Comparison of ENCODE assay signal across 2 cellular contexts in the genomic region with DNA sequence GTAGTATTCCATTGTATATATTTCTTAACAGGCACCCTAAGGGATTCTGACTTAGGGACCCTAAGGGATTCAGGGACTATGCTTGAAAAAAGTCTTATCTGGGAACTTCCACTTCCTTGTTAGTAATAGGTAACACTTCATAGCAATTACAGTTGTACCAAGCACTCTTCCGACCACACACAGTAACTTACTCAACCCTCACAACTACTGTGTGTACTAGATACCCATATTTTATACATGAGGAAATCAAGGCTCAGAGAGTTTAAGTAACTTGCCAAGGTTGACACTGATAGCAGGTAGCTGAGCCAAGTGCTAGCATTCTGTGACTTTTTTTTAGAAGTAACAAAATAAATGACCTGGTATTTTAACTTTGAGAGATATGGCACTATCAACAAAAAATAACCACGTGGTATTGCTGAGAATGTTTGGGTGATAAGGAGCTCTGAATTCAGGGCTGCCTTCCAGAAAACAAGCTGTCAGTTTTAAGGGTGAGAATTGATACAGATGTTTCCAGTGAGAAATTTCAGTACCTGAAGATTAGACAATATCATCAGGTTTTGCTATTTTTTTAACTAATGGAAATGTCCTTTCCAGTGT.
"Had no signal": no experiment of that assay in that cellular context is flagged by ENCODE, and none has a peak within 500 bp of the region (broad histone marks: within the 10 kb centered on the region; RNA-seq: fewer than 3 reads in every experiment).

No MANE protein-coding gene starts in this region.

- H3K4me3 Mint-ChIP-seq: GM23338, H9 had no signal

- H2AFZ ChIP-seq: GM23338 had no signal

- H3K4me1 Mint-ChIP-seq: GM23338, H9 had no signal

- H3K4me3 ChIP-seq: GM23338 had no signal

- H3K27ac Mint-ChIP-seq: GM23338, H9 had no signal

- H3K4me2 ChIP-seq: GM23338 had no signal
